12 cellular contexts compared by ENCODE assay signal in genomic region chr11:19326499-19326898, GRCh38.
DNase-seq lines count a peak whose midpoint lies in the region; ATAC-seq and TF ChIP-seq lines count a peak whose summit lies in the region.
"Had no signal": no experiment of that assay in that cellular context is flagged by ENCODE, and none has a peak within 500 bp of the region (broad histone marks: within the 10 kb centered on the region; RNA-seq: fewer than 3 reads in every experiment).

No MANE protein-coding gene starts in this region.

- CTCF ChIA-PET in SK-N-SH (lab: Yijun Ruan, JAX): interaction anchor here (0.7 to 2.6 kb wide), 11 partner anchors 12 to 576 kb away, joined by 3 to 17 read pairs (median 3); no protein-coding TSS in a partner anchor
- CTCF ChIA-PET in naive thymus-derived CD4-positive, alpha-beta T cell (lab: Charles Lee): no interaction called here

- H3K27me3 ChIP-seq in ACC112 (ENCODE audit: insufficient read depth, low read length) (no peaks in the 10 kb centered on the region), SK-N-SH (ENCODE audit: insufficient read depth) (peaks cover 29% of the 10 kb centered on the region; the same call in 1 of the 2 replicates), foreskin keratinocyte (peaks cover 56% of the 10 kb centered on the region), smooth muscle cell (ENCODE audit: low read depth) (peaks cover 65% of the 10 kb centered on the region)
- H3K27me3 ChIP-seq in naive thymus-derived CD4-positive, alpha-beta T cell (ENCODE audit: control insufficient read depth in 2 of 2, insufficient read depth in 2 of 2, low read length in 2 of 2): peaks cover 0 to 3% of the 10 kb centered on the region in 2 donors

- intact Hi-C loops in naive thymus-derived CD4-positive, alpha-beta T cell (cut with micrococcal nuclease): no loop called here

- H3F3A ChIP-seq in SK-N-SH (replicated peaks; ENCODE audit: insufficient read depth): no peaks in the 10 kb centered on the region
- H3F3A ChIP-seq in smooth muscle cell (ENCODE audit: low read depth): no peaks in the 10 kb centered on the region

- no peak overlapping the region for H3K4me2 ChIP-seq in SK-N-SH
- H3K4me2 ChIP-seq in smooth muscle cell: no peak overlapping the region
- H3K4me2 ChIP-seq: neural progenitor cell had no signal

- H3K9me2 ChIP-seq in SK-N-SH: no peaks in the 10 kb centered on the region

- no peaks in the 10 kb centered on the region for H3K9me3 ChIP-seq in SK-N-SH
- no peaks in the 10 kb centered on the region for H3K9me3 ChIP-seq in naive thymus-derived CD4-positive, alpha-beta T cell (ENCODE audit: control insufficient read depth in 2 of 3, low read length in 3 of 3)
- H3K9me3 ChIP-seq in smooth muscle cell (replicated peaks; ENCODE audit: low read depth): no peaks in the 10 kb centered on the region

- H3K36me3 ChIP-seq in ACC112 (ENCODE audit: insufficient read depth, low read length) (no peaks in the 10 kb centered on the region), SK-N-SH (replicated peaks in 1 of 2; ENCODE audit: control insufficient read depth in 1 of 2, insufficient read depth in 2 of 2, low read length in 1 of 2) (no peaks in the 10 kb centered on the region), smooth muscle cell (ENCODE audit: low read depth) (no peaks in the 10 kb centered on the region)
- no peaks in the 10 kb centered on the region for H3K36me3 ChIP-seq in naive thymus-derived CD4-positive, alpha-beta T cell (ENCODE audit: control insufficient read depth in 2 of 3, insufficient read depth in 3 of 3, low read length in 3 of 3)
- H3K36me3 ChIP-seq: neural progenitor cell had no signal

- DNase-seq in SK-N-SH (no peak), foreskin keratinocyte (peak in 1 of 2 donors; percentile 17), UCSD-AML1 (lab: John Stamatoyannopoulos, UW; ENCODE audit: unreplicated experiment) (no peak), smooth muscle cell (lab: John Stamatoyannopoulos, UW; ENCODE audit: unreplicated experiment) (no peak)
- DNase-seq in naive thymus-derived CD4-positive, alpha-beta T cell: no peak
- DNase-seq in central memory CD4-positive, alpha-beta T cell: no peak
- DNase-seq: COR-L47; NCI-H524 treated with DMSO at 0.1 percent for 48 hours; stimulated activated CD4-positive, alpha-beta T cell treated with anti-CD3 and anti-CD28 coated beads, Interleukin-4, amount 100 ng/mL, for 24 hours had no signal

- peaks cover 20 to 37% (median 35%) of the 10 kb centered on the region in 5 donors for H3K27me3 Mint-ChIP-seq in naive thymus-derived CD4-positive, alpha-beta T cell

- no peak overlapping the region for H3K9ac ChIP-seq in SK-N-SH
- H3K9ac ChIP-seq in smooth muscle cell (ENCODE audit: low read depth): no peak overlapping the region
- H3K9ac ChIP-seq: neural progenitor cell had no signal

- H3K79me2 ChIP-seq in ACC112 (ENCODE audit: control insufficient read depth, insufficient read depth, low read length, unreplicated experiment) (no peaks in the 10 kb centered on the region), SK-N-SH (ENCODE audit: insufficient read depth) (no peaks in the 10 kb centered on the region), smooth muscle cell (ENCODE audit: low read depth) (no peaks in the 10 kb centered on the region)

- H4K20me1 ChIP-seq in SK-N-SH (ENCODE audit: insufficient read depth) (no peaks in the 10 kb centered on the region), smooth muscle cell (ENCODE audit: low read depth) (no peaks in the 10 kb centered on the region)

- no peak overlapping the region for H3K4me3 Mint-ChIP-seq in naive thymus-derived CD4-positive, alpha-beta T cell
- H3K4me3 Mint-ChIP-seq: neural progenitor cell had no signal

- H3K9me3 Mint-ChIP-seq in naive thymus-derived CD4-positive, alpha-beta T cell: peaks cover 0 to 4% (median 0%) of the 10 kb centered on the region in 11 donors

- peaks cover 0 to 3% (median 0%) of the 10 kb centered on the region in 7 donors for H3K4me1 Mint-ChIP-seq in naive thymus-derived CD4-positive, alpha-beta T cell

- POLR2A ChIA-PET in SK-N-SH (lab: Yijun Ruan, JAX): no interaction called here
- POLR2A ChIA-PET in naive thymus-derived CD4-positive, alpha-beta T cell (lab: Charles Lee): no interaction called here

- ATAC-seq in foreskin keratinocyte: peak; percentile 38
- no peak for ATAC-seq in naive thymus-derived CD4-positive, alpha-beta T cell

- peaks cover 5% of the 10 kb centered on the region for H3K4me1 ChIP-seq in ACC112 (ENCODE audit: control insufficient read depth, insufficient read depth, low read length, unreplicated experiment)
- H3K4me1 ChIP-seq in SK-N-SH (ENCODE audit: control insufficient read depth in 1 of 2, insufficient read depth in 2 of 2, low read depth in 1 of 2, low read length in 1 of 2): no peaks in the 10 kb centered on the region
- no peaks in the 10 kb centered on the region for H3K4me1 ChIP-seq in foreskin keratinocyte
- H3K4me1 ChIP-seq in naive thymus-derived CD4-positive, alpha-beta T cell (ENCODE audit: control insufficient read depth in 2 of 2, insufficient read depth in 2 of 2, low read length in 2 of 2): no peaks in the 10 kb centered on the region
- no peaks in the 10 kb centered on the region for H3K4me1 ChIP-seq in smooth muscle cell (ENCODE audit: low read depth)
- H3K4me1 ChIP-seq: neural progenitor cell had no signal

- whole genome bisulfite sequencing in SK-N-SH (ENCODE audit: low lambda C conversion rate): 80% methylated on average over 1 of the region's 1 CpG
- WGBS in smooth muscle cell (ENCODE audit: low lambda C conversion rate): 94% methylated on average over 1 of the region's 1 CpG

- peak; percentile 34; the same call in 1 of the 2 replicates for TF ChIP-seq RAD21 in SK-N-SH (IDR thresholded peaks at IDR 0.05; ENCODE audit: low read length)

- H3K27ac Mint-ChIP-seq in naive thymus-derived CD4-positive, alpha-beta T cell: no peak overlapping the region
- H3K27ac Mint-ChIP-seq: neural progenitor cell had no signal

- H3K27ac ChIP-seq in ACC112 (ENCODE audit: low read depth, low read length) (no peak overlapping the region), SK-N-SH (ENCODE audit: low read depth in 2 of 2, low read length in 1 of 2) (no peak overlapping the region), foreskin keratinocyte (no peak overlapping the region), smooth muscle cell (ENCODE audit: low read depth) (no peak overlapping the region)
- H3K27ac ChIP-seq in naive thymus-derived CD4-positive, alpha-beta T cell (ENCODE audit: low read depth, low read length): no peak overlapping the region
- H3K27ac ChIP-seq: neural progenitor cell had no signal

- H3K4me3 ChIP-seq in ACC112 (ENCODE audit: low read depth, low read length): no peak overlapping the region
- H3K4me3 ChIP-seq in SK-N-SH (ENCODE audit: low read depth in 2 of 2, low read length in 1 of 2): no peak overlapping the region
- no peak overlapping the region for H3K4me3 ChIP-seq in naive thymus-derived CD4-positive, alpha-beta T cell (ENCODE audit: low read length)
- H3K4me3 ChIP-seq in smooth muscle cell: no peak overlapping the region
- H3K4me3 ChIP-seq: neural progenitor cell had no signal

- no peak for TF ChIP-seq EP300 in SK-N-SH (IDR thresholded peaks at IDR 0.05; ENCODE audit: borderline replicate concordance in 1 of 2, low read depth in 1 of 2, low read length in 1 of 2)

- H3K36me3 Mint-ChIP-seq in naive thymus-derived CD4-positive, alpha-beta T cell: no peaks in the 10 kb centered on the region
- H3K36me3 Mint-ChIP-seq: neural progenitor cell had no signal

- H2AFZ ChIP-seq in ACC112 (ENCODE audit: low read length, unreplicated experiment) (peak overlapping the region; percentile 8), SK-N-SH (ENCODE audit: low read depth) (no peak overlapping the region), smooth muscle cell (ENCODE audit: low read depth) (no peak overlapping the region)
- H2AFZ ChIP-seq: neural progenitor cell had no signal

- 0 out of 3 replicates have a peak, but pooled peaks have one; percentile 12 for TF ChIP-seq CTCF in GM12872 (IDR thresholded peaks at IDR 0.05; ENCODE audit: insufficient read depth, low read depth, low read length)
- peak; percentile 43 for TF ChIP-seq CTCF in SK-N-SH (IDR thresholded peaks at IDR 0.05)
- TF ChIP-seq CTCF in foreskin keratinocyte (conservative IDR thresholded peaks at IDR 0.05): peak; percentile 64
- TF ChIP-seq CTCF in smooth muscle cell (IDR thresholded peaks at IDR 0.05; ENCODE audit: borderline replicate concordance, insufficient read depth, poor library complexity, severe bottlenecking): no peak

TF ChIP-seq in SK-N-SH, 30 proteins besides CTCF, POLR2A, EP300 and RAD21 (continues in another document):
- TF ChIP-seq YY1 (IDR thresholded peaks at IDR 0.05; ENCODE audit: low read depth) (no peak), USF2 (IDR thresholded peaks at IDR 0.05; ENCODE audit: borderline replicate concordance, low read depth, low read length) (no peak), RXRA (IDR thresholded peaks at IDR 0.05; ENCODE audit: borderline replicate concordance, low read depth) (no peak), GATA2 (CRISPR knock-in tag; IDR thresholded peaks at IDR 0.05) (no peak), PBX3 (IDR thresholded peaks at IDR 0.05) (no peak), JUND (IDR thresholded peaks at IDR 0.05) (no peak), POLR2AphosphoS5 (IDR thresholded peaks at IDR 0.05; ENCODE audit: low read depth, low read length) (no peak), EZH2phosphoT487 (IDR thresholded peaks at IDR 0.05; ENCODE audit: borderline replicate concordance, low read depth) (no peak)
